ENCODE assay signal across 18 cellular contexts in the genomic region with DNA sequence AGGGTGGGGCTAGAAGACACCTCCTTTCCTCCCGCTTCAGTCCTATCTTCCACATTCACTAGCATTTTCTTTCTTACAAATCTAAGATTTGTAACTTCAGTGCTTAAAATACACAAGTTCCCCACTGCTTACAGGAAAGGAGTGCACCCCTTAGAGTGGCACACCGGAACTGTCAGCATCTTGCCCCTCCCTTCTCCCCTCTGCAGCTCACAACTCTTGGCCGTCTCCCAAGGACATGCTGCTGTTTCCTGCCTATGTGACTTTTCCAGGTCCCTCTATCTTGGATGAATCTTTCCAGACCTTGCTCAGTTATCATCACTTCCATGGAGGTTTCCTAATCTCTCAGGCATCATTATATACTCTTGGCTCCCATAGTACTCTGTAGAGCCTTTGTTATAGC.
"Had no signal": no experiment of that assay in that cellular context is flagged by ENCODE, and none has a peak within 500 bp of the region (broad histone marks: within the 10 kb centered on the region; RNA-seq: fewer than 3 reads in every experiment).

No MANE protein-coding gene starts in this region.

- DNase-seq: dorsolateral prefrontal cortex; effector CD4-positive, alpha-beta T cell; foreskin fibroblast; gastrocnemius medialis; head of caudate nucleus; mesenchymal stem cell; mucosa of descending colon; naive B cell; pancreas; retina; sigmoid colon; spleen; stimulated activated naive B cell treated with anti-CD40 and anti-IgM and Interleukin-4, amounts not matched to agents 10 μg/mL and 1 μg/mL and 100 μg/mL, for 72 hours; upper lobe of left lung had no signal

- ATAC-seq: gastrocnemius medialis; mucosa of descending colon; natural killer cell treated with Interleukin-12 subunit alpha and Interleukin-12 subunit beta and Interleukin-15 and Interleukin-18, amount 100 ng/mL, for 72 hours; pancreas; stimulated activated naive B cell treated with anti-CD40 and anti-IgM and Interleukin-4, amounts not matched to agents 10 μg/mL and 1 μg/mL and 100 μg/mL, for 72 hours had no signal

- H3K27ac ChIP-seq: dorsolateral prefrontal cortex, gastrocnemius medialis, neutrophil, pancreas, sigmoid colon, spleen, thoracic aorta, tibial nerve, upper lobe of left lung had no signal

- H3K4me3 ChIP-seq: dorsolateral prefrontal cortex, gastrocnemius medialis, mucosa of descending colon, pancreas, sigmoid colon, spleen, thoracic aorta, tibial nerve, upper lobe of left lung had no signal

- H3K27me3 ChIP-seq: dorsolateral prefrontal cortex, gastrocnemius medialis, neutrophil, pancreas, sigmoid colon, spleen, tibial nerve, upper lobe of left lung had no signal

- H3K9me3 ChIP-seq: gastrocnemius medialis, mucosa of descending colon, neutrophil, pancreas, sigmoid colon, spleen, thoracic aorta, tibial nerve, upper lobe of left lung had no signal

- H3K36me3 ChIP-seq: gastrocnemius medialis, neutrophil, pancreas, sigmoid colon, spleen, thoracic aorta, upper lobe of left lung had no signal

- H3K4me1 ChIP-seq: gastrocnemius medialis, pancreas, tibial nerve had no signal
